In genomic region chr9:677461-678097, GRCh38 we compare ENCODE assay signal across 1 cellular context.
TF ChIP-seq lines count a peak whose summit lies in the region.

No MANE protein-coding gene starts in this region.

TF ChIP-seq in GM23338, 12 proteins besides CTCF, POLR2A, EP300 and RAD21 (continued from another document):
- TF ChIP-seq ZNF462 (CRISPR knock-in tag; IDR thresholded peaks at IDR 0.05) (no peak), CREB1 (CRISPR knock-in tag; IDR thresholded peaks at IDR 0.05; ENCODE audit: low read depth) (no peak), JUNB (IDR thresholded peaks at IDR 0.05; ENCODE audit: unreplicated experiment) (no peak), EZH2 (IDR thresholded peaks at IDR 0.05; ENCODE audit: low read depth, unreplicated experiment) (no peak), EZH2phosphoT487 (IDR thresholded peaks at IDR 0.05; ENCODE audit: unreplicated experiment) (no peak), ZNF331 (CRISPR knock-in tag; IDR thresholded peaks at IDR 0.05; ENCODE audit: low read depth) (no peak), REST (IDR thresholded peaks at IDR 0.05; ENCODE audit: unreplicated experiment) (no peak)
